1 cellular context compared by ENCODE assay signal in genomic region chrX:154516655-154517100, GRCh38.
TF ChIP-seq lines count a peak whose summit lies in the region.

No MANE protein-coding gene starts in this region.

TF ChIP-seq in endothelial cell of umbilical vein, 7 proteins besides CTCF, POLR2A, EP300 and RAD21:
- no peak for TF ChIP-seq POLR2AphosphoS5 (IDR thresholded peaks at IDR 0.05; ENCODE audit: insufficient read depth, low read depth, low read length)
- no peak for TF ChIP-seq MYC (IDR thresholded peaks at IDR 0.05; ENCODE audit: low read depth, low read length)
- TF ChIP-seq GATA2 (IDR thresholded peaks at IDR 0.05; ENCODE audit: insufficient read depth, insufficient read length, low read depth, low read length) = no peak
- no peak for TF ChIP-seq FOS (IDR thresholded peaks at IDR 0.05; ENCODE audit: borderline replicate concordance, insufficient read depth, low read length)
- no peak for TF ChIP-seq EZH2 (IDR thresholded peaks at IDR 0.05; ENCODE audit: borderline replicate concordance, low read depth, low read length, severe bottlenecking)
- TF ChIP-seq MAX (IDR thresholded peaks at IDR 0.05; ENCODE audit: insufficient read depth, insufficient read length) = no peak
- TF ChIP-seq JUN (IDR thresholded peaks at IDR 0.05; ENCODE audit: borderline replicate concordance, insufficient read depth, insufficient read length, low read depth) = no peak
